18 cellular contexts compared by ENCODE assay signal in genomic region chr5:177093803-177094202, GRCh38. TPM values are rescaled to one million over a fixed set of nuclear protein-coding genes. Genes with fewer than 3 reads are reported as not detected.
DNase-seq lines count a peak whose midpoint lies in the region; ATAC-seq, FAIRE-seq and TF ChIP-seq lines count a peak whose summit lies in the region.
"Had no signal": no experiment of that assay in that cellular context is flagged by ENCODE, and none has a peak within 500 bp of the region (broad histone marks: within the 10 kb centered on the region; RNA-seq: fewer than 3 reads in every experiment).

No MANE protein-coding gene starts in this region.

- H3K9me3 ChIP-seq in A549, result no peaks in the 10 kb centered on the region
- no peaks in the 10 kb centered on the region for H3K9me3 ChIP-seq in adrenal gland (replicated peaks in 1 of 3)
- no peaks in the 10 kb centered on the region for H3K9me3 ChIP-seq in fibroblast of lung (ENCODE audit: control insufficient read depth, insufficient read depth, low read depth, low read length)
- H3K9me3 ChIP-seq in spleen, result no peaks in the 10 kb centered on the region
- H3K9me3 ChIP-seq: BE2C had no signal

- H3K27me3 ChIP-seq in adrenal gland (no peaks in the 10 kb centered on the region), fibroblast of lung (ENCODE audit: control insufficient read depth, insufficient read depth, low read length) (peaks cover 2% of the 10 kb centered on the region), spleen (replicated peaks in 1 of 7) (no peaks in the 10 kb centered on the region)
- H3K27me3 ChIP-seq: BE2C had no signal

- no peak overlapping the region for H3K4me3 Mint-ChIP-seq in stimulated activated naive B cell treated with anti-CD40 and anti-IgM and Interleukin-4, amounts not matched to agents 10 μg/mL and 1 μg/mL and 100 μg/mL, for 72 hours
- H3K4me3 Mint-ChIP-seq: CD4-positive, alpha-beta memory T cell; H9 had no signal

- FAIRE-seq in A549 (lab: Jason Lieb, UNC), result no peak
- FAIRE-seq: A204.1, GM12878, GM18507 had no signal

- no peak overlapping the region for H3K4me3 ChIP-seq in A549
- no peak overlapping the region for H3K4me3 ChIP-seq in adrenal gland
- H3K4me3 ChIP-seq in fibroblast of lung (replicated peaks in 1 of 4; ENCODE audit: control extremely low read depth in 1 of 4, insufficient read depth in 1 of 4, low read depth in 3 of 4, low read length in 4 of 4), result no peak overlapping the region
- no peak overlapping the region for H3K4me3 ChIP-seq in spleen
- H3K4me3 ChIP-seq: GM12878 had no signal

- no peak for ATAC-seq in A549
- no peak for ATAC-seq in stimulated activated naive B cell treated with anti-CD40 and anti-IgM and Interleukin-4, amounts not matched to agents 10 μg/mL and 1 μg/mL and 100 μg/mL, for 72 hours (replicated peaks)
- ATAC-seq: GM12878 had no signal

- no peaks in the 10 kb centered on the region for H3K9me3 Mint-ChIP-seq in stimulated activated naive B cell treated with anti-CD40 and anti-IgM and Interleukin-4, amounts not matched to agents 10 μg/mL and 1 μg/mL and 100 μg/mL, for 72 hours
- H3K9me3 Mint-ChIP-seq: CD4-positive, alpha-beta memory T cell; H9 had no signal

- no peaks in the 10 kb centered on the region for H4K20me1 ChIP-seq in fibroblast of lung (ENCODE audit: control insufficient read depth, extremely low read depth, insufficient read depth, low read length)

- POLR2A ChIA-PET in A549 (lab: Yijun Ruan, JAX), result no interaction called here

- no peak for TF ChIP-seq RAD21 in A549 (conservative IDR thresholded peaks at IDR 0.05 in 1 of 2, IDR thresholded peaks at IDR 0.05 in 1 of 2)

- H3K9ac ChIP-seq in fibroblast of lung (ENCODE audit: insufficient read depth, low read length), result no peak overlapping the region

- no peaks in the 10 kb centered on the region for H3K36me3 Mint-ChIP-seq in stimulated activated naive B cell treated with anti-CD40 and anti-IgM and Interleukin-4, amounts not matched to agents 10 μg/mL and 1 μg/mL and 100 μg/mL, for 72 hours
- H3K36me3 Mint-ChIP-seq: CD4-positive, alpha-beta memory T cell had no signal

- H3K27ac ChIP-seq in A549 (peak overlapping the region; percentile 14 to 65; a peak in 4 of 6 replicates), adrenal gland (peak overlapping the region in 3 of 5 donors; percentile 46 to 88 (median 59)), fibroblast of lung (ENCODE audit: insufficient read depth, low read length) (peak overlapping the region; percentile 54), spleen (peak overlapping the region in 5 of 8 donors; percentile 45 to 63 (median 51))
- H3K27ac ChIP-seq: C4-2B, HL-60 had no signal

- H3K27ac Mint-ChIP-seq in stimulated activated naive B cell treated with anti-CD40 and anti-IgM and Interleukin-4, amounts not matched to agents 10 μg/mL and 1 μg/mL and 100 μg/mL, for 72 hours, result no peak overlapping the region
- H3K27ac Mint-ChIP-seq: CD4-positive, alpha-beta memory T cell had no signal

- 91% methylated on average over 6 of the region's 6 CpGs for WGBS in A549 (ENCODE audit: missing lambda C conversion rate)
- 92 to 98% (median 97%) methylated on average over 6 of the region's 6 CpGs for WGBS in adrenal gland, 4 donors
- WGBS in spleen, 5 donors, result 86 to 92% (median 88%) methylated on average over 6 of the region's 6 CpGs

- TF ChIP-seq CTCF in A549 (IDR thresholded peaks at IDR 0.05) (no peak), adrenal gland (IDR thresholded peaks at IDR 0.05) (no peak), fibroblast of lung (conservative IDR thresholded peaks at IDR 0.05 in 1 of 2, IDR thresholded peaks at IDR 0.05 in 1 of 2; ENCODE audit: low read depth in 1 of 2, low read length in 2 of 2) (no peak), spleen (IDR thresholded peaks at IDR 0.05 in 8 of 11, conservative IDR thresholded peaks at IDR 0.05 in 3 of 11) (no peak)

- peaks cover 28% of the 10 kb centered on the region for H3K4me1 ChIP-seq in A549
- peaks cover 29 to 42% of the 10 kb centered on the region in 2 donors for H3K4me1 ChIP-seq in adrenal gland (replicated peaks in 1 of 2)
- peaks cover 29% of the 10 kb centered on the region for H3K4me1 ChIP-seq in fibroblast of lung (ENCODE audit: control insufficient read depth, extremely low read depth, insufficient read depth, low read length)
- H3K4me1 ChIP-seq in spleen, result peaks cover 0 to 81% (median 33%) of the 10 kb centered on the region in 6 donors

- DNase-seq in A549 (ENCODE audit: low read depth in 1 of 2, low spot score in 1 of 2) (no peak), adrenal gland (no peak), fibroblast of lung (ENCODE audit: low read depth in 2 of 2) (no peak), spleen (no peak), NCI-H1048 (lab: John Stamatoyannopoulos, UW) (no peak), iPS-NIHi7 (ENCODE audit: extremely low spot score) (no peak)
- DNase-seq in stimulated activated naive B cell treated with anti-CD40 and anti-IgM and Interleukin-4, amounts not matched to agents 10 μg/mL and 1 μg/mL and 100 μg/mL, for 72 hours, result no peak
- DNase-seq in NK-92 treated with Interleukin-12 subunit alpha and Interleukin-12 subunit beta, amount 100 ng/mL, for 24 hours (lab: John Stamatoyannopoulos, UW), result no peak
- DNase-seq: BE2C; CD4-positive, alpha-beta memory T cell; DMS79; GOT3; H9 had no signal

- TF ChIP-seq EP300 in A549 (IDR thresholded peaks at IDR 0.05), result no peak

- H3K4me2 ChIP-seq in A549, result peak overlapping the region; percentile 67
- no peak overlapping the region for H3K4me2 ChIP-seq in fibroblast of lung (ENCODE audit: extremely low read depth, insufficient read depth, low read length)

- no peaks in the 10 kb centered on the region for H3K36me3 ChIP-seq in adrenal gland (replicated peaks in 1 of 2)
- peaks cover 9% of the 10 kb centered on the region for H3K36me3 ChIP-seq in fibroblast of lung (ENCODE audit: control insufficient read depth, insufficient read depth, low read length)
- H3K36me3 ChIP-seq in spleen, result peaks cover 0 to 25% (median 0%) of the 10 kb centered on the region in 6 donors
- H3K36me3 ChIP-seq: BE2C had no signal

- TF ChIP-seq POLR2A in A549 (IDR thresholded peaks at IDR 0.05; ENCODE audit: low read length) (no peak), adrenal gland (IDR thresholded peaks at IDR 0.05) (no peak), spleen (IDR thresholded peaks at IDR 0.05) (no peak)

- H2AFZ ChIP-seq in fibroblast of lung (ENCODE audit: low read length), result no peak overlapping the region

- H3K4me1 Mint-ChIP-seq in stimulated activated naive B cell treated with anti-CD40 and anti-IgM and Interleukin-4, amounts not matched to agents 10 μg/mL and 1 μg/mL and 100 μg/mL, for 72 hours, result no peaks in the 10 kb centered on the region
- H3K4me1 Mint-ChIP-seq: CD4-positive, alpha-beta memory T cell had no signal

- peaks cover 0 to 3% of the 10 kb centered on the region in 2 donors for H3K27me3 Mint-ChIP-seq in stimulated activated naive B cell treated with anti-CD40 and anti-IgM and Interleukin-4, amounts not matched to agents 10 μg/mL and 1 μg/mL and 100 μg/mL, for 72 hours

- intact Hi-C loops in adrenal gland (cut with DNase I), result loop anchor here in 1 of 2 donors (10.0 kb wide), 1 partner anchor 439 kb away; no protein-coding TSS in a partner anchor
- intact Hi-C loops in spleen (cut with DNase I; ENCODE audit: low total_unique reads), result no loop called here

- H3K79me2 ChIP-seq in fibroblast of lung (ENCODE audit: control insufficient read depth, insufficient read depth, low read length), result no peaks in the 10 kb centered on the region

- CTCF ChIA-PET in A549 (lab: Yijun Ruan, JAX), result interaction anchor here (3.9 to 5.7 kb wide), 2 partner anchors 19 to 22 kb away, joined by 16 to 57 read pairs; no protein-coding TSS in a partner anchor

RNA-seq across cellular contexts. Expression of gene FGFR4, which starts 7.1 kb away (rescaled TPM):
- polyA plus RNA-seq in A549 (2011; rRNA removed) (31.8 and 34.7 TPM in 2 replicates), A549 (2017; fragmentation: RNase III; extraction: RNeasy Plus Mini Kit Qiagen cat#74134 plus additional on column Dnase treatment) (28.5 to 45.2 TPM (median 39.3 TPM) in 3 replicates), adrenal gland (10 to 100 TPM; 12.3 to 14.6 (median 12.5) TPM), fibroblast of lung (5.6 and 28.4 TPM in 2 replicates), spleen (10 to 100 TPM in 2 of 3 donors, 1 to 10 TPM in 1; 5.2 to 23.4 (median 15.4) TPM)
- 42.7 and 58.2 TPM in 2 replicates for polyA plus RNA-seq in A549 (2012; cell fraction: cytosol; rRNA removed)
- 140 and 196 TPM in 2 replicates for polyA plus RNA-seq in A549 (2012; cell fraction: nucleus; rRNA removed)
- polyA minus RNA-seq in A549 (2011; rRNA and poly(A)+ RNA removed), result 46.7 and 47.0 TPM in 2 replicates
- total RNA-seq in adrenal gland (10 to 100 TPM; 16.3 to 89.5 (median 29.9) TPM), fibroblast of lung (12.6 and 13.6 TPM in 2 replicates), spleen (10 to 100 TPM; 10.1 to 41.6 (median 28.9) TPM)
- polyA plus RNA-seq in fibroblast of lung (2012), result 8.9 and 37.5 TPM in 2 replicates
- polyA minus RNA-seq in fibroblast of lung (ENCODE audit: low replicate concordance), result 12.7 and 60.0 TPM in 2 replicates
- polyA plus RNA-seq: CD4-positive, alpha-beta memory T cell had no signal

RNA-seq across cellular contexts. Expression of gene NSD1, which starts 39.8 kb away (rescaled TPM):
- polyA plus RNA-seq in A549 (2011; rRNA removed) (35.5 and 38.2 TPM in 2 replicates), A549 (2017; fragmentation: RNase III; extraction: RNeasy Plus Mini Kit Qiagen cat#74134 plus additional on column Dnase treatment) (15.2 to 16.7 TPM (median 16.3 TPM) in 3 replicates), adrenal gland (10 to 100 TPM in 2 of 3 donors, 1 to 10 TPM in 1; 6.4 to 22.9 (median 10.2) TPM), fibroblast of lung (16.5 and 19.3 TPM in 2 replicates), spleen (1 to 10 TPM; 4.1 to 9.7 (median 5.0) TPM)
- 6.2 and 8.1 TPM in 2 replicates for polyA plus RNA-seq in A549 (2012; cell fraction: cytosol; rRNA removed)
- 8.4 and 9.5 TPM in 2 replicates for polyA plus RNA-seq in A549 (2012; cell fraction: nucleus; rRNA removed)
- polyA minus RNA-seq in A549 (2011; rRNA and poly(A)+ RNA removed), result 56.8 and 59.0 TPM in 2 replicates
- total RNA-seq in adrenal gland (10 to 100 TPM; 21.3 to 64.8 (median 48.8) TPM), fibroblast of lung (36.0 and 52.8 TPM in 2 replicates), spleen (100 to 1,000 TPM in 2 of 7 donors, 10 to 100 TPM in 5; 65.0 to 130 (median 79.7) TPM)
- 13.8 and 16.6 TPM in 2 replicates for polyA plus RNA-seq in fibroblast of lung (2012)
- polyA minus RNA-seq in fibroblast of lung (ENCODE audit: low replicate concordance), result 47.8 and 58.7 TPM in 2 replicates
